Comparison of ENCODE assay signal across 8 cellular contexts in genomic region chr12:109597795-109598427, GRCh38. TPM values are rescaled to one million over a fixed set of nuclear protein-coding genes. Genes with fewer than 3 reads are reported as not detected.
DNase-seq lines count a peak whose midpoint lies in the region; FAIRE-seq and TF ChIP-seq lines count a peak whose summit lies in the region.

No MANE protein-coding gene starts in this region.

- H3K4me2 ChIP-seq in neural progenitor cell = peak overlapping the region; percentile 15

- H3K9me3 ChIP-seq in neural progenitor cell (ENCODE audit: low read depth) (no peaks in the 10 kb centered on the region), stomach (no peaks in the 10 kb centered on the region)

- peaks cover 18% of the 10 kb centered on the region for H3K4me1 ChIP-seq in neural progenitor cell
- peaks cover 0 to 17% (median 6%) of the 10 kb centered on the region in 4 donors for H3K4me1 ChIP-seq in stomach

- no peak overlapping the region for H2AFZ ChIP-seq in neural progenitor cell (replicated peaks)

- no peak for TF ChIP-seq EP300 in stomach (IDR thresholded peaks at IDR 0.05)

- H3K27ac ChIP-seq in RWPE1 = peak overlapping the region; percentile 52
- no peak overlapping the region for H3K27ac ChIP-seq in neural progenitor cell
- no peak overlapping the region for H3K27ac ChIP-seq in stomach

- peak; percentile 95 for TF ChIP-seq CTCF in RWPE1 (conservative IDR thresholded peaks at IDR 0.05; ENCODE audit: low read depth)
- peak; percentile 96 for TF ChIP-seq CTCF in fibroblast of the aortic adventitia (IDR thresholded peaks at IDR 0.05; ENCODE audit: insufficient read depth, low read length)
- peak; percentile 98 for TF ChIP-seq CTCF in neural progenitor cell (IDR thresholded peaks at IDR 0.05)
- peak in 5 of 7 experiments; percentile 93 to 95 (median 95) for TF ChIP-seq CTCF in stomach (IDR thresholded peaks at IDR 0.05)

- H3K36me3 ChIP-seq in neural progenitor cell (no peaks in the 10 kb centered on the region), stomach (peaks cover 13 to 40% (median 34%) of the 10 kb centered on the region in 4 donors)

- CTCF ChIA-PET in RWPE1 (lab: Yijun Ruan, JAX) = interaction anchor here (0.5 to 3.4 kb wide), 35 partner anchors 8 to 453 kb away, joined by 3 to 22 read pairs (median 4); no protein-coding TSS in a partner anchor

- DNase-seq in M059J (ENCODE audit: low read depth) (peak; percentile 74), RWPE1 (ENCODE audit: low spot score) (peak; percentile 86), fibroblast of the aortic adventitia (ENCODE audit: low read depth) (peak; percentile 79), neural progenitor cell (ENCODE audit: low spot score) (peak; percentile 93), stomach (peak; percentile 86), KG1 (lab: John Stamatoyannopoulos, UW) (no peak)
- DNase-seq in activated T-helper 9 cell treated with anti-CD3 and anti-CD28 coated beads, Interleukin-2, amount 50 U/mL, for 16 hours (ENCODE audit: low read depth) = peak; percentile 49

- peak; percentile 75 for FAIRE-seq in G401.6 (lab: Jason Lieb, UNC)

- H3K4me1 Mint-ChIP-seq in neural progenitor cell = peaks cover 28% of the 10 kb centered on the region

- H3K27me3 Mint-ChIP-seq in neural progenitor cell (ENCODE audit: insufficient read depth, low read depth) = peaks cover 8% of the 10 kb centered on the region

- no peak for TF ChIP-seq POLR2A in stomach (IDR thresholded peaks at IDR 0.05)

- 37 to 39% (median 39%) methylated on average over 26 to 27 of the region's 27 CpGs for WGBS in stomach, 5 donors

- peaks cover 7% of the 10 kb centered on the region for H3F3A ChIP-seq in neural progenitor cell (ENCODE audit: low read depth)

- POLR2A ChIA-PET in RWPE1 (lab: Yijun Ruan, JAX; ENCODE audit: low non-redundant PET) = interaction anchor here (0.5 to 1.1 kb wide), 2 partner anchors 116 to 193 kb away, joined by 4 to 5 read pairs; no protein-coding TSS in a partner anchor

- no peaks in the 10 kb centered on the region for H3K79me2 ChIP-seq in neural progenitor cell (ENCODE audit: low read depth)

- peaks cover 3% of the 10 kb centered on the region for H3K36me3 Mint-ChIP-seq in neural progenitor cell

- H3K9me3 Mint-ChIP-seq in neural progenitor cell = no peaks in the 10 kb centered on the region

- H3K4me3 ChIP-seq in fibroblast of the aortic adventitia (ENCODE audit: low read depth, low read length) (no peak overlapping the region), neural progenitor cell (no peak overlapping the region), stomach (no peak overlapping the region)

- peak overlapping the region; percentile 33 for H3K27ac Mint-ChIP-seq in neural progenitor cell

- H3K9ac ChIP-seq in neural progenitor cell = no peak overlapping the region

- peak overlapping the region; percentile 70 for H3K4me3 Mint-ChIP-seq in neural progenitor cell

- intact Hi-C loops in stomach (cut with DNase I; ENCODE audit: low total_unique reads) = loop anchor here (2.0 kb wide), 1 partner anchor 177 kb away; no protein-coding TSS in a partner anchor

- no peaks in the 10 kb centered on the region for H3K27me3 ChIP-seq in neural progenitor cell
- peaks cover 0 to 10% (median 0%) of the 10 kb centered on the region in 3 donors for H3K27me3 ChIP-seq in stomach

- no peaks in the 10 kb centered on the region for H4K20me1 ChIP-seq in neural progenitor cell (ENCODE audit: low read depth)

RNA-seq across cellular contexts. Expression of gene MVK, which starts 24.3 kb away (rescaled TPM):
- total RNA-seq in M059J (2014; rRNA removed; shearing (Covaris generic)) = 22.4 and 30.6 TPM in 2 replicates
- total RNA-seq in fibroblast of the aortic adventitia (ENCODE audit: low replicate concordance) (9.7 and 100 TPM in 2 replicates), neural progenitor cell (ENCODE audit: low replicate concordance) (8.3 and 20.1 TPM in 2 replicates), stomach (10 to 100 TPM in 3 of 5 donors, 1 to 10 TPM in 2; 1.2 to 16.7 (median 10.7) TPM)
- 10 to 100 TPM; 16.7 to 22.8 (median 18.0) TPM for polyA plus RNA-seq in stomach

RNA-seq across cellular contexts. Expression of gene MMAB, which starts 24.6 kb away (rescaled TPM):
- 36.0 and 40.1 TPM in 2 replicates for total RNA-seq in M059J (2014; rRNA removed; shearing (Covaris generic))
- total RNA-seq in fibroblast of the aortic adventitia (ENCODE audit: low replicate concordance) = 16.7 and 22.0 TPM in 2 replicates
- total RNA-seq in neural progenitor cell (ENCODE audit: low replicate concordance) = 24.7 and 34.5 TPM in 2 replicates
- total RNA-seq in stomach = 10 to 100 TPM in 3 of 5 donors, 1 to 10 TPM in 2; 6.2 to 71.2 (median 13.6) TPM
- polyA plus RNA-seq in stomach = 10 to 100 TPM; 44.1 to 51.8 (median 47.4) TPM
